ENCODE assay signal across 20 cellular contexts in genomic region chr16:88985521-88985920, GRCh38. TPM values are rescaled to one million over a fixed set of nuclear protein-coding genes. Genes with fewer than 3 reads are reported as not detected.
DNase-seq lines count a peak whose midpoint lies in the region; ATAC-seq and TF ChIP-seq lines count a peak whose summit lies in the region.
"Had no signal": no experiment of that assay in that cellular context is flagged by ENCODE, and none has a peak within 500 bp of the region (broad histone marks: within the 10 kb centered on the region; RNA-seq: fewer than 3 reads in every experiment).

No MANE protein-coding gene starts in this region.

- H3K9ac ChIP-seq in OCI-LY1 (ENCODE audit: low read length) (peak overlapping the region; percentile 86), neuronal stem cell (ENCODE audit: low read depth, low read length, poor library complexity) (no peak overlapping the region)

- peak overlapping the region; percentile 38 for H3K18ac ChIP-seq in neuronal stem cell (ENCODE audit: low read length)

- H4K20me1 ChIP-seq in DOHH2 (ENCODE audit: control insufficient read depth, insufficient read depth, low read depth, low read length) (no peaks in the 10 kb centered on the region), OCI-LY1 (ENCODE audit: insufficient read depth, low read length) (no peaks in the 10 kb centered on the region)

- H3K36me3 ChIP-seq in DOHH2 (ENCODE audit: control insufficient read depth, low read length): no peaks in the 10 kb centered on the region
- no peaks in the 10 kb centered on the region for H3K36me3 ChIP-seq in OCI-LY1 (ENCODE audit: insufficient read depth, low read length)
- H3K36me3 ChIP-seq in neuronal stem cell (replicated peaks in 1 of 2; ENCODE audit: control insufficient read depth in 2 of 2, insufficient read depth in 2 of 2, low read length in 2 of 2): no peaks in the 10 kb centered on the region
- H3K36me3 ChIP-seq: SJCRH30 had no signal

- H3K4me3 ChIP-seq in DOHH2 (ENCODE audit: low read length) (peak overlapping the region; percentile 68), OCI-LY1 (ENCODE audit: low read depth, low read length, poor library complexity, severe bottlenecking) (peak overlapping the region; percentile 42), neuronal stem cell (ENCODE audit: low read length in 2 of 2) (no peak overlapping the region)
- H3K4me3 ChIP-seq: SJCRH30 had no signal

- in situ Hi-C loops in GM13976 (cut with MboI; ENCODE audit: low sequenced_read_pairs, unreplicated experiment): no loop called here

- H3K14ac ChIP-seq in neuronal stem cell (ENCODE audit: low read length): peak overlapping the region; percentile 71

- H2BK120ac ChIP-seq in neuronal stem cell (ENCODE audit: low read depth, low read length): no peak overlapping the region

- peak overlapping the region; percentile 41 for H2BK12ac ChIP-seq in neuronal stem cell (ENCODE audit: low read length)

- H3K79me1 ChIP-seq in neuronal stem cell (ENCODE audit: low read depth, low read length): no peaks in the 10 kb centered on the region

- H3K4ac ChIP-seq in neuronal stem cell (ENCODE audit: low read length): peak overlapping the region; percentile 23

- H2BK15ac ChIP-seq in neuronal stem cell (ENCODE audit: low read length): no peak overlapping the region

- DNase-seq in GM13976 (ENCODE audit: low spot score) (peak; percentile 83), neuronal stem cell (ENCODE audit: low spot score) (no peak), islet precursor cell (no peak), cerebellar cortex (ENCODE audit: low spot score) (no peak), substantia nigra (lab: John Stamatoyannopoulos, UW) (no peak)
- DNase-seq: CD8-positive, alpha-beta T cell; GOT3; MM.1S; NCI-H1048; NCI-H1436; NCI-H187 treated with DMSO at 0.1 percent for 48 hours; NCI-H2107; NCI-H446 treated with DMSO at 0.1 percent for 48 hours; NCI-H526 treated with DMSO at 0.1 percent for 48 hours; SJCRH30 had no signal

- H2AK5ac ChIP-seq in neuronal stem cell (ENCODE audit: low read depth, low read length): peak overlapping the region; percentile 93

- peaks cover 81% of the 10 kb centered on the region for H3K4me1 ChIP-seq in DOHH2 (ENCODE audit: control insufficient read depth, low read length)
- H3K4me1 ChIP-seq in OCI-LY1 (ENCODE audit: insufficient read depth, low read length, severe bottlenecking): peaks cover 96% of the 10 kb centered on the region
- no peaks in the 10 kb centered on the region for H3K4me1 ChIP-seq in neuronal stem cell (ENCODE audit: control insufficient read depth in 2 of 2, insufficient read depth in 1 of 2, low read depth in 1 of 2, low read length in 2 of 2)
- H3K4me1 ChIP-seq: SJCRH30 had no signal

- no peak for TF ChIP-seq CTCF in DOHH2 (IDR thresholded peaks at IDR 0.05; ENCODE audit: low read depth, low read length, poor library complexity, severe bottlenecking)
- no peak for TF ChIP-seq CTCF in GM13976 (IDR thresholded peaks at IDR 0.05; ENCODE audit: borderline replicate concordance, control extremely low read depth, extremely low read depth, insufficient read depth, missing control alignments)
- no peak for TF ChIP-seq CTCF in OCI-LY1 (IDR thresholded peaks at IDR 0.05; ENCODE audit: low read length)

- peak overlapping the region; percentile 72 for H4K91ac ChIP-seq in neuronal stem cell (ENCODE audit: low read depth, low read length, poor library complexity)

- H4K8ac ChIP-seq in neuronal stem cell (ENCODE audit: low read depth, low read length): no peak overlapping the region

- H2AFZ ChIP-seq in OCI-LY1 (ENCODE audit: low read length): no peak overlapping the region
- H2AFZ ChIP-seq in neuronal stem cell (ENCODE audit: low read length): no peak overlapping the region

- no CpG with 5 or more reads among the region's 13 CpGs for WGBS in neuronal stem cell (ENCODE audit: extremely low coverage in 2 of 2, insufficient read length in 2 of 2, insufficient replicate concordance in 1 of 2), 2 donors

- H3K27me3 ChIP-seq in DOHH2 (ENCODE audit: control insufficient read depth, low read length) (no peaks in the 10 kb centered on the region), OCI-LY1 (ENCODE audit: insufficient read depth, low read length) (no peaks in the 10 kb centered on the region), neuronal stem cell (ENCODE audit: control insufficient read depth in 3 of 3, insufficient read depth in 3 of 3, low read depth in 1 of 3, low read length in 3 of 3) (peaks cover 0 to 58% (median 0%) of the 10 kb centered on the region in 3 experiments)
- H3K27me3 ChIP-seq: SJCRH30 had no signal

- peaks cover 4% of the 10 kb centered on the region; the same call in 1 of the 2 replicates for H3K79me2 ChIP-seq in DOHH2 (ENCODE audit: control insufficient read depth, low read length)
- no peaks in the 10 kb centered on the region for H3K79me2 ChIP-seq in OCI-LY1 (ENCODE audit: insufficient read depth, low read length)

- H3K4me2 ChIP-seq in DOHH2 (ENCODE audit: low read length): peak overlapping the region; percentile 84
- H3K4me2 ChIP-seq in OCI-LY1 (ENCODE audit: low read length): peak overlapping the region; percentile 61
- H3K4me2 ChIP-seq in neuronal stem cell (ENCODE audit: insufficient read depth, low read length, poor library complexity, severe bottlenecking): no peak overlapping the region

- H3F3A ChIP-seq in DOHH2 (ENCODE audit: control insufficient read depth, insufficient read depth) (peaks cover 22% of the 10 kb centered on the region), OCI-LY1 (ENCODE audit: insufficient read depth, low read length) (no peaks in the 10 kb centered on the region)

- H3K27ac ChIP-seq in DOHH2 (ENCODE audit: low read depth, low read length): peak overlapping the region; percentile 92
- peak overlapping the region; percentile 99 for H3K27ac ChIP-seq in OCI-LY1 (ENCODE audit: low read depth, low read length, poor library complexity, severe bottlenecking)
- H3K27ac ChIP-seq in neuronal stem cell (replicated peaks; ENCODE audit: low read length): no peak overlapping the region
- no peak overlapping the region for H3K27ac ChIP-seq in substantia nigra (ENCODE audit: low read depth, low read length, poor library complexity, severe bottlenecking)
- H3K27ac ChIP-seq: RWPE1, SJCRH30 had no signal

- H3K9me3 ChIP-seq in DOHH2 (ENCODE audit: control insufficient read depth, insufficient read depth, low read length): no peaks in the 10 kb centered on the region
- no peaks in the 10 kb centered on the region for H3K9me3 ChIP-seq in OCI-LY1 (ENCODE audit: low read length)
- H3K9me3 ChIP-seq in neuronal stem cell (replicated peaks in 1 of 2; ENCODE audit: control insufficient read depth in 2 of 2, insufficient read depth in 1 of 2, low read depth in 1 of 2, low read length in 2 of 2): no peaks in the 10 kb centered on the region
- H3K9me3 ChIP-seq: SJCRH30 had no signal

- peak overlapping the region; percentile 66 for H2BK5ac ChIP-seq in neuronal stem cell (ENCODE audit: low read length)

- H3K23ac ChIP-seq in neuronal stem cell (ENCODE audit: low read depth, low read length, poor library complexity): peak overlapping the region; percentile 20

- ATAC-seq in HG02981 (IDR thresholded peaks at IDR 0.05; ENCODE audit: unreplicated experiment): no peak
- ATAC-seq: CD8-positive, alpha-beta T cell had no signal

- H3K9me2 ChIP-seq in DOHH2 (replicated peaks; ENCODE audit: control insufficient read depth, low read length): no peaks in the 10 kb centered on the region
- H3K9me2 ChIP-seq in OCI-LY1 (ENCODE audit: low read depth, low read length): no peaks in the 10 kb centered on the region

RNA-seq across cellular contexts. Expression of gene CBFA2T3, which starts 8.5 kb away (rescaled TPM):
- polyA plus RNA-seq in neuronal stem cell (2013, experiment 1 of 2): 8.3 TPM
- 8.0 TPM for polyA plus RNA-seq in neuronal stem cell (2013, experiment 2 of 2)
- polyA plus RNA-seq: BJ had no signal

Comparison
In these comparisons a context has a peak if more than half of its experiments do, and no peak if none do; other contexts are left out.
1. H3K27ac ChIP-seq: peak in DOHH2 (single experiment) and OCI-LY1 (single experiment); none in neuronal stem cell (single experiment) and substantia nigra (single experiment).
2. H3K4me3 ChIP-seq: peak in DOHH2 (single experiment) and OCI-LY1 (single experiment); none in neuronal stem cell (0 of 2).